15 cellular contexts compared by ENCODE assay signal in the genomic region with DNA sequence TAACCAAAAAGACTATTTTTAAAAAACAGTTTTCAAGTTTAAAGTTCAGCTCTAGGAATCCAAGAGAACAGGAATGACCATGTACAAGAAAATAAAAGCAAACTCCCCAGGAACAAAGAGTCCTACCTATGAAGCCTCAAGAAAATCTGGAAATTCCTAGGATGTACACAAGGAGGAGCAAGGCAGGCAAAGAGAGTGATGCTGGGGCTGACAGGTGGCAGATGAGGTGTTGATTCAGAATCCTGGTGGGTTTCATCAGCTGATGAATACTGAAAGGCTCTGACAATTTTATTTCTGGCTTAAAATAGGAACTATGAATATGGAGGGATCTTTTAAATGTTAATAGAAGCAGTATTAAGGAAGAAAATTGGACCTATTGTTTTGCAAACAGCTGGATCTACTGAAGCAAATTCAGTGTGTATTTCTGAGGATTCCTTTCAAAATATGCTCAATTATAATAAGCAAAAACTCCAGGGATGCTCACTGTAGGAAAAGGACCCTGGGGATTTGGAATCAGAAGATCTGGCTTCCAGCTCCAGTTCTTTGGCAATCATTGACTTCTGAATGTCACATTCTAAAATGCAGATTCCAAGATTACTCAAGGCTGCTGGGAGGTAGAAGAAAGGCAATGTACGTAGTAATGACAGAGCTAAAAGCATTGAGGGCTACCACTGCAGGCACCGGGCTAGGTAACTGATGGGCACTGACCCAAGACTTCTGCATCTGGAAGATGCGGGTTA. TPM values are rescaled to one million over a fixed set of nuclear protein-coding genes. Genes with fewer than 3 reads are reported as not detected.
DNase-seq lines count a peak whose midpoint lies in the region; ATAC-seq and TF ChIP-seq lines count a peak whose summit lies in the region.
"Had no signal": no experiment of that assay in that cellular context is flagged by ENCODE, and none has a peak within 500 bp of the region (broad histone marks: within the 10 kb centered on the region; RNA-seq: fewer than 3 reads in every experiment).

No MANE protein-coding gene starts in this region.

- no peak overlapping the region for H3K4me3 Mint-ChIP-seq in activated T-cell treated with anti-CD3 and anti-CD28 coated beads, Interleukin-2, amount 50 U/mL, for 4 hours
- H3K4me3 Mint-ChIP-seq in activated T-helper 17 cell treated with anti-CD3 and anti-CD28 coated beads, Interleukin-2, amount 50 U/mL, for 72 hours: no peak overlapping the region
- H3K4me3 Mint-ChIP-seq: activated CD4-positive, alpha-beta T cell treated with anti-CD3 and anti-CD28 coated beads, Interleukin-2, amount 10 ng/mL, durations not matched to agents 7 days and 5 days; CD8-positive, alpha-beta T cell; central memory CD8-positive, alpha-beta T cell had no signal

- H3K4me3 ChIP-seq in cardiac fibroblast (replicated peaks in 1 of 2; ENCODE audit: low read depth in 2 of 2, low read length in 2 of 2) (no peak overlapping the region), liver (ENCODE audit: low read depth in 1 of 3, low read length in 3 of 3) (no peak overlapping the region), ovary (no peak overlapping the region)

- no peak overlapping the region for H3K27ac ChIP-seq in liver (ENCODE audit: low read depth in 1 of 2, low read length in 2 of 2)
- H3K27ac ChIP-seq in ovary: no peak overlapping the region
- H3K27ac ChIP-seq: neutrophil had no signal

- DNase-seq in AG09319 (ENCODE audit: extremely low read depth, low read depth) (no peak), cardiac fibroblast (ENCODE audit: low read depth in 2 of 2) (no peak), cerebellum (ENCODE audit: low spot score) (no peak), ovary (no peak)
- DNase-seq in activated T-cell treated with anti-CD3 and anti-CD28 coated beads, Interleukin-2, amount 50 U/mL, for 4 hours: no peak
- DNase-seq: activated CD4-positive, alpha-beta T cell treated with anti-CD3 and anti-CD28 coated beads, Interleukin-2, amount 10 ng/mL, durations not matched to agents 7 days and 5 days; activated effector memory CD4-positive, alpha-beta T cell treated with Interleukin-2 at 50 U/mL for 16 hours; CD8-positive, alpha-beta T cell; left ventricle myocardium superior; NCI-H1930 had no signal

- H3K9ac ChIP-seq in liver (ENCODE audit: low read depth in 1 of 2, low read length in 2 of 2): no peak overlapping the region

- intact Hi-C loops in ovary (cut with DNase I): no loop called here

- no peak for ATAC-seq in activated T-cell treated with anti-CD3 and anti-CD28 coated beads, Interleukin-2, amount 50 U/mL, for 4 hours
- ATAC-seq in activated T-helper 17 cell treated with anti-CD3 and anti-CD28 coated beads, Interleukin-2, amount 50 U/mL, for 72 hours (replicated peaks): no peak
- ATAC-seq: CD8-positive, alpha-beta T cell; left ventricle myocardium superior had no signal

- peak; percentile 12 to 58 for TF ChIP-seq RAD21 in liver (IDR thresholded peaks at IDR 0.05)

- H3K27ac Mint-ChIP-seq in activated T-helper 17 cell treated with anti-CD3 and anti-CD28 coated beads, Interleukin-2, amount 50 U/mL, for 72 hours: no peak overlapping the region
- H3K27ac Mint-ChIP-seq: activated CD4-positive, alpha-beta T cell treated with anti-CD3 and anti-CD28 coated beads, Interleukin-2, amount 10 ng/mL, durations not matched to agents 7 days and 5 days; CD8-positive, alpha-beta T cell had no signal

- no peaks in the 10 kb centered on the region for H3K36me3 ChIP-seq in liver (ENCODE audit: control insufficient read depth in 4 of 4, insufficient read depth in 3 of 4, low read depth in 1 of 4, low read length in 3 of 4)
- H3K36me3 ChIP-seq in ovary: no peaks in the 10 kb centered on the region
- H3K36me3 ChIP-seq: neutrophil had no signal

- H3K27me3 Mint-ChIP-seq in activated T-cell treated with anti-CD3 and anti-CD28 coated beads, Interleukin-2, amount 50 U/mL, for 4 hours (ENCODE audit: low read depth): peaks cover 6% of the 10 kb centered on the region
- peaks cover 18% of the 10 kb centered on the region for H3K27me3 Mint-ChIP-seq in activated T-helper 17 cell treated with anti-CD3 and anti-CD28 coated beads, Interleukin-2, amount 50 U/mL, for 72 hours

- no peak for TF ChIP-seq POLR2A in ovary (IDR thresholded peaks at IDR 0.05)

- no peaks in the 10 kb centered on the region for H3K36me3 Mint-ChIP-seq in activated T-cell treated with anti-CD3 and anti-CD28 coated beads, Interleukin-2, amount 50 U/mL, for 4 hours (ENCODE audit: insufficient read depth)
- no peaks in the 10 kb centered on the region for H3K36me3 Mint-ChIP-seq in activated T-helper 17 cell treated with anti-CD3 and anti-CD28 coated beads, Interleukin-2, amount 50 U/mL, for 72 hours (ENCODE audit: low read depth)
- H3K36me3 Mint-ChIP-seq: CD8-positive, alpha-beta T cell had no signal

- no peaks in the 10 kb centered on the region for H3K27me3 ChIP-seq in liver (ENCODE audit: control insufficient read depth in 4 of 4, insufficient read depth in 4 of 4, low read length in 3 of 4)
- H3K27me3 ChIP-seq in ovary: no peaks in the 10 kb centered on the region

- TF ChIP-seq EP300 in ovary (IDR thresholded peaks at IDR 0.05): no peak

- peaks cover 0 to 9% (median 4%) of the 10 kb centered on the region in 4 donors for H3K4me1 ChIP-seq in liver (ENCODE audit: control insufficient read depth in 4 of 4, insufficient read depth in 4 of 4, low read length in 3 of 4)
- no peaks in the 10 kb centered on the region for H3K4me1 ChIP-seq in ovary (ENCODE audit: insufficient read depth)

- 83% methylated on average over 3 of the region's 3 CpGs for WGBS in liver
- 62 to 70% (median 66%) methylated on average over 3 of the region's 3 CpGs for WGBS in ovary, 3 donors

- TF ChIP-seq CTCF in AG09319 (IDR thresholded peaks at IDR 0.05; ENCODE audit: low read depth, low read length): peak; percentile 10
- TF ChIP-seq CTCF in LNCAP (IDR thresholded peaks at IDR 0.05): peak; percentile 44; the same call in 1 of the 2 replicates
- TF ChIP-seq CTCF in cardiac fibroblast (IDR thresholded peaks at IDR 0.05; ENCODE audit: low read depth, low read length): peak; percentile 24
- no peak for TF ChIP-seq CTCF in liver (IDR thresholded peaks at IDR 0.05; ENCODE audit: low read depth, low read length, missing input control)
- no peak for TF ChIP-seq CTCF in ovary (IDR thresholded peaks at IDR 0.05)

- no peaks in the 10 kb centered on the region for H3K4me1 Mint-ChIP-seq in activated T-cell treated with anti-CD3 and anti-CD28 coated beads, Interleukin-2, amount 50 U/mL, for 4 hours (ENCODE audit: low read depth)
- no peaks in the 10 kb centered on the region for H3K4me1 Mint-ChIP-seq in activated T-helper 17 cell treated with anti-CD3 and anti-CD28 coated beads, Interleukin-2, amount 50 U/mL, for 72 hours
- H3K4me1 Mint-ChIP-seq: activated CD4-positive, alpha-beta T cell treated with anti-CD3 and anti-CD28 coated beads, Interleukin-2, amount 10 ng/mL, durations not matched to agents 7 days and 5 days; central memory CD8-positive, alpha-beta T cell had no signal

- H3K9me3 Mint-ChIP-seq in activated T-cell treated with anti-CD3 and anti-CD28 coated beads, Interleukin-2, amount 50 U/mL, for 4 hours: no peaks in the 10 kb centered on the region
- no peaks in the 10 kb centered on the region for H3K9me3 Mint-ChIP-seq in activated T-helper 17 cell treated with anti-CD3 and anti-CD28 coated beads, Interleukin-2, amount 50 U/mL, for 72 hours
- H3K9me3 Mint-ChIP-seq: activated CD4-positive, alpha-beta T cell treated with anti-CD3 and anti-CD28 coated beads, Interleukin-2, amount 10 ng/mL, durations not matched to agents 7 days and 5 days; CD8-positive, alpha-beta T cell; central memory CD8-positive, alpha-beta T cell had no signal

- H3K9me3 ChIP-seq in liver (ENCODE audit: control insufficient read depth in 4 of 4, low read length in 3 of 4) (no peaks in the 10 kb centered on the region), ovary (no peaks in the 10 kb centered on the region)
- H3K9me3 ChIP-seq: neutrophil had no signal

TF ChIP-seq in liver, 16 proteins besides CTCF, POLR2A, EP300 and RAD21 (continues in another document):
- TF ChIP-seq, protein P1, sequence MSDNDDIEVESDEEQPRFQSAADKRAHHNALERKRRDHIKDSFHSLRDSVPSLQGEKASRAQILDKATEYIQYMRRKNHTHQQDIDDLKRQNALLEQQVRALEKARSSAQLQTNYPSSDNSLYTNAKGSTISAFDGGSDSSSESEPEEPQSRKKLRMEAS (IDR thresholded peaks at IDR 0.05): no peak
- no peak for TF ChIP-seq YY1 (IDR thresholded peaks at IDR 0.05)
- no peak for TF ChIP-seq EGR1 (IDR thresholded peaks at IDR 0.05; ENCODE audit: low read depth in 2 of 2)
- TF ChIP-seq FOXA1 (IDR thresholded peaks at IDR 0.05): no peak

RNA-seq across cellular contexts. Expression of a gene that starts 28.0 kb away (rescaled TPM):
- total RNA-seq in liver (10 to 100 TPM in 1 of 2 donors, 1 to 10 TPM in 1; 1.9 to 10.5 TPM), cerebellum (0.09 TPM), ovary (1 to 10 TPM in 3 of 7 donors, under 1 TPM in 4; 0.30 to 6.5 (median 0.81) TPM)
- polyA plus RNA-seq in liver (1 to 10 TPM; 1.0 to 7.9 TPM), ovary (1 to 10 TPM in 1 of 2 donors, under 1 TPM in 1; 0.52 to 1.5 TPM)
- total RNA-seq in activated T-cell treated with anti-CD3 and anti-CD28 coated beads, Interleukin-2, amount 50 U/mL, for 4 hours: under 1 TPM; 0.11 to 0.42 (median 0.33) TPM
- under 1 TPM in 1 of 2 donors, not detected in 1; 0.80 TPM for total RNA-seq in activated T-helper 17 cell treated with anti-CD3 and anti-CD28 coated beads, Interleukin-2, amount 50 U/mL, for 72 hours
- total RNA-seq: CD8-positive, alpha-beta T cell had no signal

RNA-seq across cellular contexts. Expression of a gene that starts 35.6 kb away (rescaled TPM):
- total RNA-seq in liver (not detected), cerebellum (not detected), ovary (not detected)
- polyA plus RNA-seq in liver (not detected), ovary (not detected)
- total RNA-seq in activated T-cell treated with anti-CD3 and anti-CD28 coated beads, Interleukin-2, amount 50 U/mL, for 4 hours: not detected
- total RNA-seq in activated T-helper 17 cell treated with anti-CD3 and anti-CD28 coated beads, Interleukin-2, amount 50 U/mL, for 72 hours: not detected
- total RNA-seq: activated CD4-positive, alpha-beta T cell treated with anti-CD3 and anti-CD28 coated beads, Interleukin-2, amount 10 ng/mL, durations not matched to agents 7 days and 5 days; CD8-positive, alpha-beta T cell had no signal

Comparison
In these comparisons a context has a peak if more than half of its experiments do, and no peak if none do; other contexts are left out.
1. CTCF ChIP-seq: peak in AG09319 (single experiment), LNCAP (single experiment) and cardiac fibroblast (single experiment); none in liver (single experiment) and ovary (0 of 3).